In the genomic region with DNA sequence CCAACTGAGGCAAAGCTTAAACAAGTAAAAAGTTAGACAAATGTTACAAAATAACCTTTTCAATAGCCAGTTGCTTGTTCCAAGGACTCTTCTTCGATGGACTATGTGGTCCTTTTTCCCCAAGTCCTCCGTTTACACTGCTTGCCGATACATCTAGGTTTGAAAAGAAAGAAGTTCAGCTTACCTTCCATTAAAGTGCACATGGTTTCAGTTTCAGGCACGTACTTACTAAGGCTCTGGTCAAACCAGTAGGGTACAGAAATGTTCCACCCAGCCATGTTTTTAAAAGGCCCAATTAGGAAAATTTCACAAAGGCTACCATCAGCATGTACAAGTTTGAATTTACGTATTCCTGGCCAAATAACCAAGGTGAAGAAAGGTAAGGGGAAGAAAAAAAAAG, we compare ENCODE assay signal across 8 cellular contexts. TPM values are rescaled to one million over a fixed set of nuclear protein-coding genes. Genes with fewer than 3 reads are reported as not detected.
DNase-seq lines count a peak whose midpoint lies in the region; ATAC-seq and TF ChIP-seq lines count a peak whose summit lies in the region.

No MANE protein-coding gene starts in this region.

- CTCF ChIA-PET in naive thymus-derived CD4-positive, alpha-beta T cell (lab: Charles Lee) = interaction anchor here (0.6 to 0.9 kb wide), 3 partner anchors 8 to 79 kb away, joined by 3 to 6 read pairs (median 3); a partner anchor contains a TSS

- H3K4me3 Mint-ChIP-seq in chondrocyte (ENCODE audit: unreplicated experiment) = peak overlapping the region; percentile 95
- H3K4me3 Mint-ChIP-seq in naive thymus-derived CD4-positive, alpha-beta T cell = peak overlapping the region; percentile 90 to 98 (median 96)

- peaks cover 28% of the 10 kb centered on the region for H3K36me3 Mint-ChIP-seq in chondrocyte (ENCODE audit: low read depth)
- peaks cover 12 to 39% (median 32%) of the 10 kb centered on the region in 5 donors for H3K36me3 Mint-ChIP-seq in naive thymus-derived CD4-positive, alpha-beta T cell

- H3K9me3 Mint-ChIP-seq in chondrocyte (ENCODE audit: low read depth) = no peaks in the 10 kb centered on the region
- H3K9me3 Mint-ChIP-seq in naive thymus-derived CD4-positive, alpha-beta T cell = peaks cover 0 to 9% (median 0%) of the 10 kb centered on the region in 11 donors

- ATAC-seq in naive thymus-derived CD4-positive, alpha-beta T cell = no peak

- peaks cover 50% of the 10 kb centered on the region for H3K4me1 Mint-ChIP-seq in chondrocyte (ENCODE audit: low read depth)
- H3K4me1 Mint-ChIP-seq in naive thymus-derived CD4-positive, alpha-beta T cell = peaks cover 32 to 72% (median 61%) of the 10 kb centered on the region in 7 donors

- intact Hi-C loops in naive thymus-derived CD4-positive, alpha-beta T cell (cut with micrococcal nuclease) = loop anchor here (5.0 to 10.0 kb wide), 8 partner anchors 218 to 1397 kb away; a partner anchor contains a TSS

- peak overlapping the region; percentile 99 for H3K4me3 ChIP-seq in GM08714 (ENCODE audit: low read length)
- peak overlapping the region; percentile 97 for H3K4me3 ChIP-seq in naive thymus-derived CD4-positive, alpha-beta T cell (ENCODE audit: low read length)

- H3K27me3 Mint-ChIP-seq in chondrocyte (ENCODE audit: low read depth) = no peaks in the 10 kb centered on the region
- no peaks in the 10 kb centered on the region for H3K27me3 Mint-ChIP-seq in naive thymus-derived CD4-positive, alpha-beta T cell

- H3K27ac ChIP-seq in naive thymus-derived CD4-positive, alpha-beta T cell (ENCODE audit: low read depth, low read length) = peak overlapping the region; percentile 96

- POLR2A ChIA-PET in naive thymus-derived CD4-positive, alpha-beta T cell (lab: Charles Lee) = interaction anchor here (0.6 to 8.2 kb wide), 21 partner anchors 8 to 1964 kb away, joined by 3 to 187 read pairs (median 3); a partner anchor contains a TSS

- no peaks in the 10 kb centered on the region for H3K9me3 ChIP-seq in naive thymus-derived CD4-positive, alpha-beta T cell (ENCODE audit: control insufficient read depth in 2 of 3, low read length in 3 of 3)

- no peaks in the 10 kb centered on the region for H3K27me3 ChIP-seq in naive thymus-derived CD4-positive, alpha-beta T cell (ENCODE audit: control insufficient read depth in 2 of 2, insufficient read depth in 2 of 2, low read length in 2 of 2)

- H3K36me3 ChIP-seq in naive thymus-derived CD4-positive, alpha-beta T cell (ENCODE audit: control insufficient read depth in 2 of 3, insufficient read depth in 3 of 3, low read length in 3 of 3) = peaks cover 21 to 46% (median 37%) of the 10 kb centered on the region in 3 experiments

- peaks cover 52 to 58% of the 10 kb centered on the region in 2 donors for H3K4me1 ChIP-seq in naive thymus-derived CD4-positive, alpha-beta T cell (ENCODE audit: control insufficient read depth in 2 of 2, insufficient read depth in 2 of 2, low read length in 2 of 2)

- TF ChIP-seq CTCF in chondrocyte (IDR thresholded peaks at IDR 0.05) = no peak

- DNase-seq in MV-4-11 (lab: John Stamatoyannopoulos, UW) (peak; percentile 35), chondrocyte (ENCODE audit: low spot score) (no peak), NCI-H1694 treated with DMSO at 0.1 percent for 48 hours (lab: John Stamatoyannopoulos, UW) (no peak), COLO829 (ENCODE audit: low spot score) (no peak), activated gamma-delta T cell (lab: John Stamatoyannopoulos, UW) (no peak), NCI-H774 (lab: John Stamatoyannopoulos, UW) (no peak)
- DNase-seq in naive thymus-derived CD4-positive, alpha-beta T cell = no peak

- H3K27ac Mint-ChIP-seq in chondrocyte (ENCODE audit: unreplicated experiment) = peak overlapping the region; percentile 95
- peak overlapping the region; percentile 83 to 99 (median 93) for H3K27ac Mint-ChIP-seq in naive thymus-derived CD4-positive, alpha-beta T cell

RNA-seq across cellular contexts. Expression of a gene that starts 2.1 kb away (rescaled TPM):
- 94.4 to 183 TPM (median 95.2 TPM) in 3 replicates for total RNA-seq in chondrocyte
- total RNA-seq in naive thymus-derived CD4-positive, alpha-beta T cell = 100 to 1,000 TPM; 327 to 363 (median 351) TPM
- 100 to 1,000 TPM; 104 to 126 TPM for polyA plus RNA-seq in naive thymus-derived CD4-positive, alpha-beta T cell

RNA-seq across cellular contexts. Expression of a gene that starts 2.9 kb away (rescaled TPM):
- 30.3 to 33.6 TPM (median 31.1 TPM) in 3 replicates for total RNA-seq in chondrocyte
- total RNA-seq in naive thymus-derived CD4-positive, alpha-beta T cell = 10 to 100 TPM; 24.4 to 33.7 (median 32.0) TPM
- polyA plus RNA-seq in naive thymus-derived CD4-positive, alpha-beta T cell = 10 to 100 TPM; 17.3 to 25.4 TPM

RNA-seq across cellular contexts. Expression of a gene that starts 8.4 kb away (rescaled TPM):
- total RNA-seq in chondrocyte = 24.3 to 28.4 TPM (median 27.0 TPM) in 3 replicates
- total RNA-seq in naive thymus-derived CD4-positive, alpha-beta T cell = 10 to 100 TPM; 39.6 to 74.0 (median 44.2) TPM
- polyA plus RNA-seq in naive thymus-derived CD4-positive, alpha-beta T cell = 100 to 1,000 TPM; 147 to 152 TPM

RNA-seq across cellular contexts. Expression of a gene that starts 8.6 kb away (rescaled TPM):
- total RNA-seq in chondrocyte = 22.4 to 27.2 TPM (median 25.0 TPM) in 3 replicates
- total RNA-seq in naive thymus-derived CD4-positive, alpha-beta T cell = 100 to 1,000 TPM in 2 of 5 experiments, 10 to 100 TPM in 3; 39.9 to 132 (median 58.3) TPM
- polyA plus RNA-seq in naive thymus-derived CD4-positive, alpha-beta T cell = 10 to 100 TPM; 18.5 to 44.3 TPM

RNA-seq across cellular contexts. Expression of a gene that starts 24.2 kb away (rescaled TPM):
- total RNA-seq in chondrocyte = 141 to 200 TPM (median 197 TPM) in 3 replicates
- 1 to 10 TPM; 2.1 to 7.5 (median 2.8) TPM for total RNA-seq in naive thymus-derived CD4-positive, alpha-beta T cell
- 1 to 10 TPM; 1.8 to 2.7 TPM for polyA plus RNA-seq in naive thymus-derived CD4-positive, alpha-beta T cell
